In genomic region chr3:136366289-136366688, GRCh38 we compare ENCODE assay signal across 18 cellular contexts.
DNase-seq lines count a peak whose midpoint lies in the region; ATAC-seq, FAIRE-seq and TF ChIP-seq lines count a peak whose summit lies in the region.
"Had no signal": no experiment of that assay in that cellular context is flagged by ENCODE, and none has a peak within 500 bp of the region (broad histone marks: within the 10 kb centered on the region; RNA-seq: fewer than 3 reads in every experiment).

No MANE protein-coding gene starts in this region.

- H3K27me3 ChIP-seq in GM23248 (replicated peaks; ENCODE audit: insufficient read depth) (no peaks in the 10 kb centered on the region), bronchial epithelial cell (ENCODE audit: control insufficient read depth, insufficient read depth, low read length) (no peaks in the 10 kb centered on the region)
- no peaks in the 10 kb centered on the region for H3K27me3 ChIP-seq in naive thymus-derived CD4-positive, alpha-beta T cell (ENCODE audit: control insufficient read depth in 2 of 2, insufficient read depth in 2 of 2, low read length in 2 of 2)
- H3K27me3 ChIP-seq: neutrophil, SJCRH30 had no signal

- H3K4me3 ChIP-seq in GM23248 (no peak overlapping the region), bronchial epithelial cell (ENCODE audit: low read depth, low read length) (no peak overlapping the region)
- no peak overlapping the region for H3K4me3 ChIP-seq in naive thymus-derived CD4-positive, alpha-beta T cell (ENCODE audit: low read length)
- H3K4me3 ChIP-seq: SJCRH30, thoracic aorta had no signal

- no peaks in the 10 kb centered on the region for H3K79me2 ChIP-seq in GM23248 (ENCODE audit: insufficient read depth)

- no peaks in the 10 kb centered on the region for H3K9me3 ChIP-seq in GM23248 (ENCODE audit: low read depth)
- no peaks in the 10 kb centered on the region for H3K9me3 ChIP-seq in naive thymus-derived CD4-positive, alpha-beta T cell (ENCODE audit: control insufficient read depth in 2 of 3, low read length in 3 of 3)
- H3K9me3 ChIP-seq: neutrophil, thoracic aorta had no signal

- CTCF ChIA-PET in naive thymus-derived CD4-positive, alpha-beta T cell (lab: Charles Lee) = interaction anchor here (0.6 to 1.0 kb wide), 2 partner anchors 287 to 648 kb away, joined by 4 to 5 read pairs; no protein-coding TSS in a partner anchor
- CTCF ChIA-PET in WTC11 (lab: Charles Lee) = interaction anchor here (1.3 to 2.1 kb wide), 2 partner anchors 14 to 386 kb away, joined by 5 to 8 read pairs; partner anchors contain the start of gene STAG1

- H3K27ac ChIP-seq in GM23248 = no peak overlapping the region
- no peak overlapping the region for H3K27ac ChIP-seq in naive thymus-derived CD4-positive, alpha-beta T cell (ENCODE audit: low read depth, low read length)
- H3K27ac ChIP-seq: neutrophil, SJCRH30, thoracic aorta had no signal

- peak; percentile 58 for DNase-seq in GM23248
- peak; percentile 58 for DNase-seq in NCI-H2029 treated with DMSO at 0.1 percent for 48 hours (lab: John Stamatoyannopoulos, UW)
- peak; percentile 80 for DNase-seq in bronchial epithelial cell (ENCODE audit: low read depth)
- no peak for DNase-seq in naive thymus-derived CD4-positive, alpha-beta T cell
- no peak for DNase-seq in naive thymus-derived CD8-positive, alpha-beta T cell
- DNase-seq in WTC11 (ENCODE audit: low spot score) = no peak
- no peak for DNase-seq in germinal center (ENCODE audit: low spot score)
- DNase-seq: activated naive CD4-positive, alpha-beta T cell treated with anti-CD3 and anti-CD28 coated beads for 36 hours; C1 segment of cervical spinal cord; DMS79 treated with DMSO at 0.1 percent for 48 hours; GOT3; right cardiac atrium; stimulated activated CD4-positive, alpha-beta T cell treated with anti-CD3 and anti-CD28 coated beads, Interleukin-2, amount 100 ng/mL, for 48 hours had no signal

- POLR2A ChIA-PET in naive thymus-derived CD4-positive, alpha-beta T cell (lab: Charles Lee) = no interaction called here
- POLR2A ChIA-PET in naive thymus-derived CD8-positive, alpha-beta T cell (lab: Charles Lee) = interaction anchor here (1.5 kb wide), 1 partner anchor 386 kb away, joined by 4 read pairs; the partner anchor contains the start of gene STAG1
- POLR2A ChIA-PET in WTC11 (lab: Charles Lee) = no interaction called here

- H3K27me3 Mint-ChIP-seq in naive thymus-derived CD4-positive, alpha-beta T cell = no peaks in the 10 kb centered on the region
- no peaks in the 10 kb centered on the region for H3K27me3 Mint-ChIP-seq in naive thymus-derived CD8-positive, alpha-beta T cell
- no peaks in the 10 kb centered on the region for H3K27me3 Mint-ChIP-seq in WTC11 (ENCODE audit: low read depth)
- H3K27me3 Mint-ChIP-seq: brain had no signal

- H3K9me2 ChIP-seq in GM23248 (ENCODE audit: insufficient read depth) = no peaks in the 10 kb centered on the region

- intact Hi-C loops in naive thymus-derived CD4-positive, alpha-beta T cell (cut with micrococcal nuclease) = no loop called here

- H2AFZ ChIP-seq in GM23248 = no peak overlapping the region

- H3K27ac Mint-ChIP-seq in naive thymus-derived CD4-positive, alpha-beta T cell = peak overlapping the region in 5 of 9 donors; percentile 2 to 48 (median 25)
- peak overlapping the region in 2 of 10 donors; percentile 5 to 12 for H3K27ac Mint-ChIP-seq in naive thymus-derived CD8-positive, alpha-beta T cell
- H3K27ac Mint-ChIP-seq in WTC11 = no peak overlapping the region
- H3K27ac Mint-ChIP-seq: activated naive CD4-positive, alpha-beta T cell treated with anti-CD3 and anti-CD28 coated beads for 36 hours; T-helper 2 cell treated with Interferon-gamma antibody and Interleukin-4, amounts not matched to agents 5 μg/mL and 100 μg/mL, for 36 hours had no signal

- H3K4me1 Mint-ChIP-seq in naive thymus-derived CD4-positive, alpha-beta T cell = peaks cover 0 to 10% (median 0%) of the 10 kb centered on the region in 7 donors
- peaks cover 0 to 2% (median 1%) of the 10 kb centered on the region in 4 donors for H3K4me1 Mint-ChIP-seq in naive thymus-derived CD8-positive, alpha-beta T cell
- H3K4me1 Mint-ChIP-seq in WTC11 = no peaks in the 10 kb centered on the region

- H3K36me3 ChIP-seq in GM23248 (ENCODE audit: low read depth) (peaks cover 12% of the 10 kb centered on the region; the same call in 1 of the 2 replicates), bronchial epithelial cell (ENCODE audit: control insufficient read depth, insufficient read depth, low read length) (no peaks in the 10 kb centered on the region)
- H3K36me3 ChIP-seq in naive thymus-derived CD4-positive, alpha-beta T cell (ENCODE audit: control insufficient read depth in 2 of 3, insufficient read depth in 3 of 3, low read length in 3 of 3) = peaks cover 0 to 10% (median 0%) of the 10 kb centered on the region in 3 experiments
- H3K36me3 ChIP-seq: thoracic aorta had no signal

- TF ChIP-seq CTCF in bronchial epithelial cell (IDR thresholded peaks at IDR 0.05; ENCODE audit: insufficient read depth, low read length, severe bottlenecking) (no peak), WTC11 (IDR thresholded peaks at IDR 0.05) (no peak)

- no peak overlapping the region for H3K4me3 Mint-ChIP-seq in naive thymus-derived CD4-positive, alpha-beta T cell
- no peak overlapping the region for H3K4me3 Mint-ChIP-seq in naive thymus-derived CD8-positive, alpha-beta T cell
- H3K4me3 Mint-ChIP-seq in WTC11 = no peak overlapping the region
- H3K4me3 Mint-ChIP-seq: activated naive CD4-positive, alpha-beta T cell treated with anti-CD3 and anti-CD28 coated beads for 36 hours; brain; T-helper 2 cell treated with Interferon-gamma antibody and Interleukin-4, amounts not matched to agents 5 μg/mL and 100 μg/mL, for 36 hours had no signal

- H3K36me3 Mint-ChIP-seq in naive thymus-derived CD4-positive, alpha-beta T cell = peaks cover 8 to 42% (median 13%) of the 10 kb centered on the region in 5 donors
- H3K36me3 Mint-ChIP-seq in naive thymus-derived CD8-positive, alpha-beta T cell = peaks cover 0 to 42% (median 23%) of the 10 kb centered on the region in 3 donors
- H3K36me3 Mint-ChIP-seq in WTC11 = peaks cover 2% of the 10 kb centered on the region; the same call in 1 of the 2 replicates

- ATAC-seq in naive thymus-derived CD4-positive, alpha-beta T cell = no peak
- no peak for ATAC-seq in naive thymus-derived CD8-positive, alpha-beta T cell
- ATAC-seq in WTC11 = no peak
- ATAC-seq: right cardiac atrium had no signal

- peaks cover 11% of the 10 kb centered on the region for H3K4me1 ChIP-seq in GM23248 (ENCODE audit: insufficient read depth)
- no peaks in the 10 kb centered on the region for H3K4me1 ChIP-seq in naive thymus-derived CD4-positive, alpha-beta T cell (ENCODE audit: control insufficient read depth in 2 of 2, insufficient read depth in 2 of 2, low read length in 2 of 2)

- H3K9me3 Mint-ChIP-seq in naive thymus-derived CD4-positive, alpha-beta T cell = no peaks in the 10 kb centered on the region
- H3K9me3 Mint-ChIP-seq in naive thymus-derived CD8-positive, alpha-beta T cell = no peaks in the 10 kb centered on the region
- H3K9me3 Mint-ChIP-seq in WTC11 = no peaks in the 10 kb centered on the region
- H3K9me3 Mint-ChIP-seq: activated naive CD4-positive, alpha-beta T cell treated with anti-CD3 and anti-CD28 coated beads for 36 hours; T-helper 2 cell treated with Interferon-gamma antibody and Interleukin-4, amounts not matched to agents 5 μg/mL and 100 μg/mL, for 36 hours had no signal

- no peak overlapping the region for H3K9ac ChIP-seq in GM23248

- H4K20me1 ChIP-seq in GM23248 (ENCODE audit: insufficient read depth) = no peaks in the 10 kb centered on the region

- H3K4me2 ChIP-seq in GM23248 (ENCODE audit: unreplicated experiment) = no peak overlapping the region

- in situ Hi-C loops in GM23248 (cut with MboI) = no loop called here

- H3F3A ChIP-seq in GM23248 (ENCODE audit: insufficient read depth) = peaks cover 35% of the 10 kb centered on the region

- no peak for FAIRE-seq in bronchial epithelial cell (lab: Jason Lieb, UNC)

TF ChIP-seq in WTC11, 78 proteins besides CTCF, POLR2A, EP300 and RAD21:
- no peak for TF ChIP-seq ESRRA (CRISPR knock-in tag; IDR thresholded peaks at IDR 0.05; ENCODE audit: borderline replicate concordance)
TF ChIP-seq in WTC11: peak in this region for 0.

Comparison
In these comparisons a context has a peak if more than half of its experiments do, and no peak if none do; other contexts are left out.
1. DNase-seq: peak in GM23248 (single experiment), NCI-H2029 treated with DMSO at 0.1 percent for 48 hours (single experiment) and bronchial epithelial cell (single experiment); none in naive thymus-derived CD4-positive, alpha-beta T cell (0 of 9), naive thymus-derived CD8-positive, alpha-beta T cell (0 of 10), WTC11 (single experiment) and germinal center (single experiment).